8 cellular contexts compared by ENCODE assay signal in the genomic region with DNA sequence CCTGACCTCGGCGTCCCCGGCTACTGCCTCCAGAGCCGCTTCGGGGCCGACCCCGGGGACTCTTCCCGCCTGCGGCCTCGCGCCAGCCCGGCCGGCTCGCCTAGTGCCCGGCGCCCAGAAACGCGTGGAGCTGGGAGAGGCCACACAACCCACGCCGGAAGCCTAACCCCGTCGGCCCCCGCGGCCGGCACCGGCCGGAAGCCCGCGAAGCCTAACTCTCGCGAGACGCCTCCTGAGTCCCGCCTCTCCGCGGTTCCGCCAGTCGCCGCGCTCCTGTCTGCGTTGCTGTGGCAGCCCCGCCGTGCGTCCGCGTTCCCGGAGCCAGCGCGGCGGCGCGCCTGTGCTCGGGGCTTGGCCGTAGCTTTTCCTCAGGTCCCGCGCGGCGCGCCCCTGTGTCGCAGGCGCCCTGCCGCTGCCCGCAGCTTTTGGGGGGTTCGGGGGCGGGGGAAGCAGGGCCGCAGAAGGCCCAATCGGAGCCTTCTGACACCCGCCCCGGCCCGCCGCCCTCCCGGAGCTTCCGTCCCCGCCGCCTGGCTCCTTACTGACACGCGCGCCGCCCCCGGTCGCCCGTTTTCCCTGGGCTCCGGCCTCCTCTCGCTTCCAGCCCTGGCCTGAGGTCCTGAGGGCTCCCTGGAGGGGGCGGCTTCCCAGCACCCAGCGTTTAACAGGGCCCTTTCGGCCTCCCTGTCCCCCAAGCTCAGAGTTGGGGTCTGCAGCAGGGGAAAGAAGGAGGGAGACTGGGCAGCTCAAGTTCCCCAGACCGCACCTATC. TPM values are rescaled to one million over a fixed set of nuclear protein-coding genes. Genes with fewer than 3 reads are reported as not detected.
A peak's percentile ranks its signal among the peaks of the same experiment; 100 is the strongest.
DNase-seq lines count a peak whose midpoint lies in the region; ATAC-seq and TF ChIP-seq lines count a peak whose summit lies in the region.

No MANE protein-coding gene starts in this region.

- peak overlapping the region; percentile 98 for H3K27ac Mint-ChIP-seq in natural killer cell treated with Interleukin-12 subunit alpha and Interleukin-12 subunit beta and Interleukin-15 and Interleukin-18, amount 100 ng/mL, for 72 hours

- H3K36me3 Mint-ChIP-seq in natural killer cell treated with Interleukin-12 subunit alpha and Interleukin-12 subunit beta and Interleukin-15 and Interleukin-18, amount 100 ng/mL, for 72 hours: no peaks in the 10 kb centered on the region

- peak overlapping the region; percentile 97 for H3K4me3 Mint-ChIP-seq in natural killer cell treated with Interleukin-12 subunit alpha and Interleukin-12 subunit beta and Interleukin-15 and Interleukin-18, amount 100 ng/mL, for 72 hours

- peaks cover 3 to 10% of the 10 kb centered on the region in 2 donors for H3K27me3 Mint-ChIP-seq in natural killer cell treated with Interleukin-12 subunit alpha and Interleukin-12 subunit beta and Interleukin-15 and Interleukin-18, amount 100 ng/mL, for 72 hours

- DNase-seq in EL (peak; percentile 96), H4 (ENCODE audit: low spot score) (peak; percentile 94), LNCaP clone FGC (ENCODE audit: low read depth) (peak; percentile 83), RPMI8226 (peak; percentile 98), fibroblast of pulmonary artery (ENCODE audit: low read depth) (peak; percentile 97)
- peak; percentile 93 for DNase-seq in activated T-helper 9 cell treated with anti-CD3 and anti-CD28 coated beads, Interleukin-2, amount 50 U/mL, for 16 hours (ENCODE audit: low read depth)
- peak; percentile 98 for DNase-seq in natural killer cell treated with Interleukin-12 subunit alpha and Interleukin-12 subunit beta and Interleukin-15 and Interleukin-18, amount 100 ng/mL, for 72 hours (ENCODE audit: low spot score)
- DNase-seq in stimulated activated naive CD4-positive, alpha-beta T cell treated with Interleukin-2 at 50 U/mL for 16 hours (lab: John Stamatoyannopoulos, UW): peak; percentile 93

- no peak for TF ChIP-seq CTCF in LNCaP clone FGC (IDR thresholded peaks at IDR 0.05; ENCODE audit: control insufficient read depth, extremely low read depth, insufficient read depth)
- TF ChIP-seq CTCF in fibroblast of pulmonary artery (IDR thresholded peaks at IDR 0.05; ENCODE audit: low read length, missing control alignments): no peak

- H3K4me3 ChIP-seq in LNCaP clone FGC (ENCODE audit: low read depth, low read length) (peak overlapping the region; percentile 87), fibroblast of pulmonary artery (replicated peaks; ENCODE audit: low read depth, low read length) (peak overlapping the region; percentile 73)

- H3K4me1 Mint-ChIP-seq in natural killer cell treated with Interleukin-12 subunit alpha and Interleukin-12 subunit beta and Interleukin-15 and Interleukin-18, amount 100 ng/mL, for 72 hours (ENCODE audit: low read depth in 2 of 2): peaks cover 31 to 33% of the 10 kb centered on the region in 2 donors

- no peaks in the 10 kb centered on the region for H3K9me3 Mint-ChIP-seq in natural killer cell treated with Interleukin-12 subunit alpha and Interleukin-12 subunit beta and Interleukin-15 and Interleukin-18, amount 100 ng/mL, for 72 hours

- peak; percentile 95 to 96 for ATAC-seq in natural killer cell treated with Interleukin-12 subunit alpha and Interleukin-12 subunit beta and Interleukin-15 and Interleukin-18, amount 100 ng/mL, for 72 hours

RNA-seq across cellular contexts. Expression of gene NPTX1, which starts 21.7 kb away (rescaled TPM):
- total RNA-seq in H4 (2014; rRNA removed; shearing (Covaris generic)): 0.17 and 0.70 TPM in 2 replicates
- under 1 TPM; 0.38 to 0.92 TPM for total RNA-seq in natural killer cell treated with Interleukin-12 subunit alpha and Interleukin-12 subunit beta and Interleukin-15 and Interleukin-18, amount 100 ng/mL, for 72 hours

RNA-seq across cellular contexts. Expression of gene ENDOV, which starts 39.8 kb away (rescaled TPM):
- 33.6 and 40.7 TPM in 2 replicates for total RNA-seq in H4 (2014; rRNA removed; shearing (Covaris generic))
- total RNA-seq in natural killer cell treated with Interleukin-12 subunit alpha and Interleukin-12 subunit beta and Interleukin-15 and Interleukin-18, amount 100 ng/mL, for 72 hours: 10 to 100 TPM; 14.0 to 15.2 TPM

Comparison
In these comparisons a context has a peak if more than half of its experiments do, and no peak if none do; other contexts are left out.
1. Peak in every context shown above with its lines: DNase-seq, ATAC-seq and H3K4me3 ChIP-seq.